ENCODE assay signal across 9 cellular contexts in the genomic region with DNA sequence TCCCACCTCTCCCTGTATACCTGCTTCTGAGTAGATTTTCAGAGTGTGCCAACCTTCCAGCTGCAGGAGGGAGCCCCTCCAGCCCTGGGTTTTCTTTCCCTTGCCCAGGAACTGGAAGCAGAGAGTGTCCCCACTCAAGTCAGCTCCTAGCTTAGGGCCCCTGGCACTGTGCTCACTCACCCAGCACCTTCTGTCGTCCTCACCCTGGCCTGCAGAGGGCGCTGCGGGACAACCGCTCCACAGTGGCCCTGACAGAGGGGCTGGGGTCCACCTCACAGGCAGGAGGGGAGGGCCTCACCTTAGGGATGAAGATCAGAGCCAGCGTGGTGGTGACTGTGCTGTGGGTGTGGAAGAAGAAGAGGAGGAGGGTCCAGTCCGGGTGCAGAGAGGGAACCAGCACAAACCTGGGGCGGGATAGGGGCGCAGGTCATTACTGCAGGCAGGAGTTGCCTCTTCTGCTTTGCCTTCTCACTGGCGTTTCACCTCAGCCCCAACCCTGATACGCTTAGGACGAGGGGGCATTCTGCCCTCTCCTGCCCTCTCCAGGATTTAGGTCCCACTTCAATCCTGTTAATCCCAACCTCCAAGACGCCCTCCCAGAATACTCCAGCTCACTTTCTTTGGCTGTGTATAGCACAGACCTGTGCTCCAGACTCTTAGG. TPM values are rescaled to one million over a fixed set of nuclear protein-coding genes. Genes with fewer than 3 reads are reported as not detected.
A peak's percentile ranks its signal among the peaks of the same experiment; 100 is the strongest.
DNase-seq lines count a peak whose midpoint lies in the region; ATAC-seq and TF ChIP-seq lines count a peak whose summit lies in the region.
"Had no signal": no experiment of that assay in that cellular context is flagged by ENCODE, and none has a peak within 500 bp of the region (broad histone marks: within the 10 kb centered on the region; RNA-seq: fewer than 3 reads in every experiment).

No MANE protein-coding gene starts in this region.

- DNase-seq in NCI-H2196 (lab: John Stamatoyannopoulos, UW; ENCODE audit: unreplicated experiment) (peak; percentile 6), NCI-H2196 treated with DMSO at 0.1 percent for 48 hours (lab: John Stamatoyannopoulos, UW; ENCODE audit: unreplicated experiment) (no peak), MM.1S (peak; percentile 38), left ventricle myocardium inferior (no peak)
- DNase-seq in activated CD8-positive, alpha-beta memory T cell treated with anti-CD3 and anti-CD28 coated beads, Interleukin-2, amount 50 U/mL, for 48 hours: peak; percentile 89
- peak; percentile 53 to 78 for DNase-seq in stimulated activated effector memory CD8-positive, alpha-beta T cell treated with anti-CD3 and anti-CD28 coated beads, Interleukin-12 subunit alpha, Interleukin-12 subunit beta, amount 100 ng/mL, for 72 hours (ENCODE audit: low spot score in 2 of 2)

- no peaks in the 10 kb centered on the region for H3K79me2 ChIP-seq in MM.1S (ENCODE audit: low read length)

- H3K4me3 ChIP-seq in MM.1S (ENCODE audit: low read length) (no peak overlapping the region), left ventricle myocardium inferior (no peak overlapping the region)

- H3K27ac Mint-ChIP-seq in stimulated activated effector memory CD8-positive, alpha-beta T cell treated with anti-CD3 and anti-CD28 coated beads, Interleukin-12 subunit alpha, Interleukin-12 subunit beta, amount 100 ng/mL, for 72 hours: no peak overlapping the region

- H3K27ac ChIP-seq in MM.1S (ENCODE audit: low read length): no peak overlapping the region
- no peak overlapping the region for H3K27ac ChIP-seq in left ventricle myocardium inferior (replicated peaks)

- no peaks in the 10 kb centered on the region for H3F3A ChIP-seq in MM.1S (ENCODE audit: insufficient read depth, low read length)

- no peak overlapping the region for H3K4me3 Mint-ChIP-seq in stimulated activated effector memory CD8-positive, alpha-beta T cell treated with anti-CD3 and anti-CD28 coated beads, Interleukin-12 subunit alpha, Interleukin-12 subunit beta, amount 100 ng/mL, for 72 hours

- TF ChIP-seq CTCF in MM.1S (IDR thresholded peaks at IDR 0.05; ENCODE audit: low read length): peak; percentile 81
- TF ChIP-seq CTCF in left ventricle myocardium inferior (IDR thresholded peaks at IDR 0.05; ENCODE audit: borderline replicate concordance): peak; percentile 51

- H3K4me2 ChIP-seq in MM.1S (ENCODE audit: low read depth, low read length): no peak overlapping the region

- intact Hi-C loops in left ventricle myocardium inferior (cut with micrococcal nuclease): no loop called here

- no peaks in the 10 kb centered on the region for H3K4me1 Mint-ChIP-seq in stimulated activated effector memory CD8-positive, alpha-beta T cell treated with anti-CD3 and anti-CD28 coated beads, Interleukin-12 subunit alpha, Interleukin-12 subunit beta, amount 100 ng/mL, for 72 hours

- H3K27me3 ChIP-seq in MM.1S (replicated peaks; ENCODE audit: insufficient read depth, low read length): no peaks in the 10 kb centered on the region
- H3K27me3 ChIP-seq in left ventricle myocardium inferior (ENCODE audit: low read depth): peaks cover 69% of the 10 kb centered on the region

- H3K4me1 ChIP-seq in MM.1S (ENCODE audit: low read length) (no peaks in the 10 kb centered on the region), left ventricle myocardium inferior (no peaks in the 10 kb centered on the region)

- H4K20me1 ChIP-seq in MM.1S (ENCODE audit: insufficient read depth, low read length): no peaks in the 10 kb centered on the region

- no peaks in the 10 kb centered on the region for H3K9me3 Mint-ChIP-seq in stimulated activated effector memory CD8-positive, alpha-beta T cell treated with anti-CD3 and anti-CD28 coated beads, Interleukin-12 subunit alpha, Interleukin-12 subunit beta, amount 100 ng/mL, for 72 hours

- H3K9me3 ChIP-seq in MM.1S (replicated peaks; ENCODE audit: insufficient read depth, low read length) (no peaks in the 10 kb centered on the region), left ventricle myocardium inferior (replicated peaks) (no peaks in the 10 kb centered on the region)

- H3K36me3 Mint-ChIP-seq in stimulated activated effector memory CD8-positive, alpha-beta T cell treated with anti-CD3 and anti-CD28 coated beads, Interleukin-12 subunit alpha, Interleukin-12 subunit beta, amount 100 ng/mL, for 72 hours: no peaks in the 10 kb centered on the region

- H3K36me3 ChIP-seq in MM.1S (replicated peaks; ENCODE audit: insufficient read depth, low read length): no peaks in the 10 kb centered on the region
- H3K36me3 ChIP-seq in left ventricle myocardium inferior: no peaks in the 10 kb centered on the region

- no peak overlapping the region for H3K9ac ChIP-seq in MM.1S (ENCODE audit: low read length)

- ATAC-seq in stimulated activated effector memory CD8-positive, alpha-beta T cell treated with anti-CD3 and anti-CD28 coated beads, Interleukin-12 subunit alpha, Interleukin-12 subunit beta, amount 100 ng/mL, for 72 hours: peak; percentile 54
- ATAC-seq in GM18907 (IDR thresholded peaks at IDR 0.05; ENCODE audit: unreplicated experiment) (no peak), HG02610 (IDR thresholded peaks at IDR 0.05; ENCODE audit: unreplicated experiment) (no peak)

- H3K9me2 ChIP-seq in MM.1S (replicated peaks; ENCODE audit: insufficient read depth, low read length): no peaks in the 10 kb centered on the region

- no peak overlapping the region for H2AFZ ChIP-seq in MM.1S (ENCODE audit: low read length)

RNA-seq across cellular contexts. Expression of a gene that starts 10.0 kb away (rescaled TPM):
- total RNA-seq in left ventricle myocardium inferior: 0.05 TPM
- total RNA-seq: pulmonary artery endothelial cell had no signal

RNA-seq across cellular contexts. Expression of a gene that starts 17.9 kb away (rescaled TPM):
- total RNA-seq in left ventricle myocardium inferior: 13.2 TPM

RNA-seq across cellular contexts. Expression of a gene that starts 36.8 kb away (rescaled TPM):
- 39.5 TPM for total RNA-seq in left ventricle myocardium inferior

Comparison
In these comparisons a context has a peak if more than half of its experiments do, and no peak if none do; other contexts are left out.
1. DNase-seq: peak in NCI-H2196 (single experiment), MM.1S (single experiment), activated CD8-positive, alpha-beta memory T cell treated with anti-CD3 and anti-CD28 coated beads, Interleukin-2, amount 50 U/mL, for 48 hours (single experiment) and stimulated activated effector memory CD8-positive, alpha-beta T cell treated with anti-CD3 and anti-CD28 coated beads, Interleukin-12 subunit alpha, Interleukin-12 subunit beta, amount 100 ng/mL, for 72 hours (2 of 2); none in NCI-H2196 treated with DMSO at 0.1 percent for 48 hours (single experiment) and left ventricle myocardium inferior (single experiment).